18 cellular contexts compared by ENCODE assay signal in the genomic region with DNA sequence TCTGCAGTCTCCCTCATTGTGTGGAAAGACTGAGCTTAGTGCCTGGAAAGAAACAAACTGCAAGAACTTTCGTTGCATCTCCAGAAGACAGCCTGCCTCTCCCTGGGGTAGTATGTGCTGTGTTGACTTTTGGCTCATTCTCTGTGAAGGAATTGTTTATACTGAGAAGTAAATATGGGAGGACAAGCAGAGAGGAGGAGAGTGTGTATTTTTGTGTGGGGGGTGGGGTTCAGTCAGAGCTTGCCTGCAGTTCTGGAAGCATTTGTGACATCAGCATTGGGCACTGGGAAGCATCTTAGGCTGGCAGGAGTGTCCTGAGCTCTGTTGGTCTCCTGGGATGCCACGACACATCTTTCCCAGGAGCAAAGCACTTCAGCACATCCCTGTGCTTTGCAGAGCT.
DNase-seq lines count a peak whose midpoint lies in the region; TF ChIP-seq lines count a peak whose summit lies in the region.
"Had no signal": no experiment of that assay in that cellular context is flagged by ENCODE, and none has a peak within 500 bp of the region (broad histone marks: within the 10 kb centered on the region; RNA-seq: fewer than 3 reads in every experiment).

No MANE protein-coding gene starts in this region.

- H3K36me3 Mint-ChIP-seq in nephron progenitor cell (ENCODE audit: low read depth) (peaks cover 5% of the 10 kb centered on the region), mesothelial cell of epicardium (no peaks in the 10 kb centered on the region)
- H3K36me3 Mint-ChIP-seq in activated T-helper 2 cell treated with anti-CD3 and anti-CD28 coated beads, Interferon-gamma antibody, Interleukin-2, Interleukin-4, amounts not matched to agents 10 μg/mL and 5 μg/mL and 100 μg/mL, durations not matched to agents 14 hours and 24 hours and 36 hours (ENCODE audit: low read depth), result no peaks in the 10 kb centered on the region
- H3K36me3 Mint-ChIP-seq: CD8-positive, alpha-beta memory T cell had no signal

- H3K9me3 Mint-ChIP-seq in nephron progenitor cell (peaks cover 13% of the 10 kb centered on the region), mesothelial cell of epicardium (no peaks in the 10 kb centered on the region)
- peaks cover 5% of the 10 kb centered on the region for H3K9me3 Mint-ChIP-seq in activated T-helper 2 cell treated with anti-CD3 and anti-CD28 coated beads, Interferon-gamma antibody, Interleukin-2, Interleukin-4, amounts not matched to agents 10 μg/mL and 5 μg/mL and 100 μg/mL, durations not matched to agents 14 hours and 24 hours and 36 hours
- H3K9me3 Mint-ChIP-seq: CD8-positive, alpha-beta memory T cell had no signal

- peaks cover 10% of the 10 kb centered on the region for H3K4me1 Mint-ChIP-seq in nephron progenitor cell
- no peaks in the 10 kb centered on the region for H3K4me1 Mint-ChIP-seq in mesothelial cell of epicardium
- H3K4me1 Mint-ChIP-seq in activated T-helper 2 cell treated with anti-CD3 and anti-CD28 coated beads, Interferon-gamma antibody, Interleukin-2, Interleukin-4, amounts not matched to agents 10 μg/mL and 5 μg/mL and 100 μg/mL, durations not matched to agents 14 hours and 24 hours and 36 hours (ENCODE audit: low read depth), result peaks cover 11% of the 10 kb centered on the region
- H3K4me1 Mint-ChIP-seq: CD8-positive, alpha-beta memory T cell had no signal

- peak overlapping the region; percentile 19 for H3K4me3 Mint-ChIP-seq in nephron progenitor cell
- no peak overlapping the region for H3K4me3 Mint-ChIP-seq in mesothelial cell of epicardium
- no peak overlapping the region for H3K4me3 Mint-ChIP-seq in activated T-helper 2 cell treated with anti-CD3 and anti-CD28 coated beads, Interferon-gamma antibody, Interleukin-2, Interleukin-4, amounts not matched to agents 10 μg/mL and 5 μg/mL and 100 μg/mL, durations not matched to agents 14 hours and 24 hours and 36 hours (ENCODE audit: low read depth)
- H3K4me3 Mint-ChIP-seq: CD8-positive, alpha-beta memory T cell; H9 had no signal

- H3K27ac Mint-ChIP-seq in nephron progenitor cell, result no peak overlapping the region
- no peak overlapping the region for H3K27ac Mint-ChIP-seq in mesothelial cell of epicardium
- H3K27ac Mint-ChIP-seq in activated T-helper 2 cell treated with anti-CD3 and anti-CD28 coated beads, Interferon-gamma antibody, Interleukin-2, Interleukin-4, amounts not matched to agents 10 μg/mL and 5 μg/mL and 100 μg/mL, durations not matched to agents 14 hours and 24 hours and 36 hours, result no peak overlapping the region
- H3K27ac Mint-ChIP-seq: CD8-positive, alpha-beta memory T cell had no signal

- DNase-seq in H4 (ENCODE audit: low spot score) (peak; percentile 35), fibroblast of peridontal ligament (ENCODE audit: extremely low read depth) (peak; percentile 17), nephron progenitor cell (no peak), mesothelial cell of epicardium (ENCODE audit: low spot score in 2 of 2, unreplicated experiment in 2 of 2) (no peak), NCI-H2029 treated with DMSO at 0.1 percent for 48 hours (lab: John Stamatoyannopoulos, UW) (no peak)
- no peak for DNase-seq in activated T-helper 2 cell treated with anti-CD3 and anti-CD28 coated beads, Interferon-gamma antibody, Interleukin-2, Interleukin-4, amounts not matched to agents 10 μg/mL and 5 μg/mL and 100 μg/mL, durations not matched to agents 14 hours and 24 hours and 36 hours (ENCODE audit: low spot score)
- no peak for DNase-seq in activated naive CD4-positive, alpha-beta T cell treated with Interleukin-2 at 50 U/mL for 16 hours
- DNase-seq: ACHN; AML-193; CD8-positive, alpha-beta memory T cell; COR-L47; DMS 273 treated with DMSO at 0.1 percent for 48 hours; DMS53; DND-41; EL; GM23248; H9; KG1 had no signal

- TF ChIP-seq CTCF in nephron progenitor cell (IDR thresholded peaks at IDR 0.05), result no peak
- no peak for TF ChIP-seq CTCF in mesothelial cell of epicardium (IDR thresholded peaks at IDR 0.05; ENCODE audit: unreplicated experiment)

- H3K27me3 Mint-ChIP-seq in nephron progenitor cell (ENCODE audit: low read depth, poor library complexity) (peaks cover 3% of the 10 kb centered on the region), mesothelial cell of epicardium (ENCODE audit: low read depth) (peaks cover 12% of the 10 kb centered on the region)
- H3K27me3 Mint-ChIP-seq in activated T-helper 2 cell treated with anti-CD3 and anti-CD28 coated beads, Interferon-gamma antibody, Interleukin-2, Interleukin-4, amounts not matched to agents 10 μg/mL and 5 μg/mL and 100 μg/mL, durations not matched to agents 14 hours and 24 hours and 36 hours (ENCODE audit: low read depth), result peaks cover 1% of the 10 kb centered on the region

- intact Hi-C loops in activated T-helper 2 cell treated with anti-CD3 and anti-CD28 coated beads, Interferon-gamma antibody, Interleukin-2, Interleukin-4, amounts not matched to agents 10 μg/mL and 5 μg/mL and 100 μg/mL, durations not matched to agents 14 hours and 24 hours and 36 hours (cut with micrococcal nuclease), result no loop called here

Comparison
In these comparisons a context has a peak if more than half of its experiments do, and no peak if none do; other contexts are left out.
1. DNase-seq: peak in H4 (single experiment) and fibroblast of peridontal ligament (single experiment); none in nephron progenitor cell (single experiment), mesothelial cell of epicardium (0 of 2), NCI-H2029 treated with DMSO at 0.1 percent for 48 hours (single experiment), activated T-helper 2 cell treated with anti-CD3 and anti-CD28 coated beads, Interferon-gamma antibody, Interleukin-2, Interleukin-4, amounts not matched to agents 10 μg/mL and 5 μg/mL and 100 μg/mL, durations not matched to agents 14 hours and 24 hours and 36 hours (single experiment) and activated naive CD4-positive, alpha-beta T cell treated with Interleukin-2 at 50 U/mL for 16 hours (single experiment).